In genomic region chr10:16902606-16903005, GRCh38 we compare ENCODE assay signal across 1 cellular context.
TF ChIP-seq lines count a peak whose summit lies in the region.

No MANE protein-coding gene starts in this region.

TF ChIP-seq in H1, 55 proteins besides CTCF, POLR2A, EP300 and RAD21:
- TF ChIP-seq CHD7 (IDR thresholded peaks at IDR 0.05; ENCODE audit: insufficient replicate concordance, low read length) (no peak), YY1 (IDR thresholded peaks at IDR 0.05; ENCODE audit: low read depth, low read length) (no peak), TBP (IDR thresholded peaks at IDR 0.05; ENCODE audit: low read depth, low read length) (no peak), NANOG (IDR thresholded peaks at IDR 0.05; ENCODE audit: insufficient read depth, low read depth, low read length, poor library complexity, severe bottlenecking) (no peak), CTBP2 (IDR thresholded peaks at IDR 0.05; ENCODE audit: borderline replicate concordance, insufficient read depth, insufficient read length, low read length) (no peak), TAF1 (IDR thresholded peaks at IDR 0.05; ENCODE audit: low read depth, low read length) (no peak), CHD1 (IDR thresholded peaks at IDR 0.05; ENCODE audit: low read depth, low read length) (no peak), BACH1 (IDR thresholded peaks at IDR 0.05; ENCODE audit: low read length) (no peak), CHD2 (IDR thresholded peaks at IDR 0.05; ENCODE audit: low read length) (no peak), KDM4A (IDR thresholded peaks at IDR 0.05; ENCODE audit: low read depth, low read length, severe bottlenecking) (no peak), ATF2 (IDR thresholded peaks at IDR 0.05; ENCODE audit: low read length) (no peak), FOSL1 (IDR thresholded peaks at IDR 0.05; ENCODE audit: insufficient read depth, low read depth, low read length) (no peak)
